Comparison of ENCODE assay signal across 17 cellular contexts in the genomic region with DNA sequence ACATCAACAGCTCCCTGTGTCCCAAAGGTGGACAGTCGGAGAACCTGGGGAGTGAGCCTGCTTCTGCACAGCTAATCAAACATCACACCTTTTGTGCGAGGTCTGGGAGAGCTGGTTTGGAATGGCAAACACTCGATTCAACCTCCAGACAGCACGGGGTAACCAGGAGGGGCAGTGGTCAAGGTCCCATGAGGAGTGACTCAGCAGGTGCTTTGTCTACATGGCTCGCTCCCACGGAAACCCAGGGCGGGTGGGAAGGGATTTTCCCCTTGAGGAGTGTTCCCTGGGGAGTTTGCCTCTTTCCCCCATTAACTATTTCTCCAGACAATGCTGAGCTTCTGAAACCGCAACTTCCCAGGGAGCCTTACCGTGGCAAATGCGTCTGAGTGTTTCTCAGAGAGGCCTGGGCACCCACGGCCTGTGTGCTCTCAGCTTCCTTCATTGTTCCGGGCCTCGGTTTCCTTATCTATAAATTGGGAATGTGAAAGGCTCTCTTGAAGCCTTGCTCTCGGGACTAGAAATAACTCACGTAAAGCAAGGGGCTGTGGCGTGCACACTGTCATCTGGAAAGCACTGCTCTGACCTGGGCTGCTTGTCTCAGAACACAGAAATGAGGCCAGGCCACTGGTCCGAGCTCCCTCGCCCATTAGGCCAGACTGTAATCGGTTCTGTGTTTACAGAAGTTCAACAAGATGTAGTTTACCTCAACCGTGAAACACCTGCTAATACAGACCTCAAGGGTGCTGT. TPM values are rescaled to one million over a fixed set of nuclear protein-coding genes. Genes with fewer than 3 reads are reported as not detected.
A peak's percentile ranks its signal among the peaks of the same experiment; 100 is the strongest.
DNase-seq lines count a peak whose midpoint lies in the region; ATAC-seq, FAIRE-seq and TF ChIP-seq lines count a peak whose summit lies in the region.
"Had no signal": no experiment of that assay in that cellular context is flagged by ENCODE, and none has a peak within 500 bp of the region (broad histone marks: within the 10 kb centered on the region; RNA-seq: fewer than 3 reads in every experiment).

No MANE protein-coding gene starts in this region.

- H3K4me2 ChIP-seq in K562 (ENCODE audit: insufficient read depth, low read length), result no peak overlapping the region
- H3K4me2 ChIP-seq in osteoblast (ENCODE audit: insufficient read depth, low read length), result no peak overlapping the region

- WGBS in K562 (ENCODE audit: insufficient coverage, low coverage, missing lambda C conversion rate), result 32% methylated on average over 18 of the region's 20 CpGs

- in situ Hi-C loops in K562 (cut with MboI), result no loop called here

- POLR2A ChIA-PET in K562 (lab: Yijun Ruan, JAX) (interaction anchor here (1.2 to 1.6 kb wide), 4 partner anchors 10 to 20 kb away, joined by 3 to 4 read pairs (median 3); a partner anchor contains a TSS), HEK293T (lab: Yijun Ruan, JAX) (interaction anchor here (0.6 to 1.7 kb wide), 3 partner anchors 11 to 90 kb away, joined by 3 to 5 read pairs (median 3); a partner anchor contains a TSS)

- no peak for TF ChIP-seq CTCF in K562 (IDR thresholded peaks at IDR 0.05 in 2 of 3, conservative IDR thresholded peaks at IDR 0.05 in 1 of 3; ENCODE audit: insufficient read depth in 2 of 3, low read depth in 1 of 3, low read length in 3 of 3)
- no peak for TF ChIP-seq CTCF in osteoblast (IDR thresholded peaks at IDR 0.05; ENCODE audit: extremely low read depth, low read depth, low read length)

- no peaks in the 10 kb centered on the region; the same call in 1 of the 2 replicates for H4K20me1 ChIP-seq in K562 (replicated peaks; ENCODE audit: control insufficient read depth, insufficient read depth, low read length)
- no peaks in the 10 kb centered on the region for H4K20me1 ChIP-seq in osteoblast (ENCODE audit: insufficient read depth, low read length)

- H3K27me3 ChIP-seq in K562 (ENCODE audit: control insufficient read depth in 2 of 2, insufficient read depth in 2 of 2, low read length in 2 of 2), result peaks cover 18 to 23% of the 10 kb centered on the region in 2 experiments
- H3K27me3 ChIP-seq in osteoblast (ENCODE audit: insufficient read depth, low read length), result no peaks in the 10 kb centered on the region

- H3K36me3 ChIP-seq in K562 (ENCODE audit: control insufficient read depth, insufficient read depth, low read length) (no peaks in the 10 kb centered on the region), osteoblast (ENCODE audit: insufficient read depth, low read length) (no peaks in the 10 kb centered on the region)

- H3K79me2 ChIP-seq in K562 (ENCODE audit: control insufficient read depth, insufficient read depth, low read length) (no peaks in the 10 kb centered on the region), osteoblast (ENCODE audit: insufficient read depth, low read length) (no peaks in the 10 kb centered on the region)

- no peak for TF ChIP-seq EP300 in K562 (IDR thresholded peaks at IDR 0.05; ENCODE audit: low read length)

- DNase-seq in DMS53 (lab: John Stamatoyannopoulos, UW) (peak; percentile 98), K562 (ENCODE audit: extremely low read depth in 1 of 4, low spot score in 3 of 4) (no peak), osteoblast (ENCODE audit: insufficient read length, low spot score, missing footprints) (peak; percentile 46), DMS 273 (lab: John Stamatoyannopoulos, UW; ENCODE audit: unreplicated experiment) (no peak), HEK293T (ENCODE audit: extremely low spot score) (no peak), NCI-H1048 (lab: John Stamatoyannopoulos, UW) (no peak)
- DNase-seq: activated CD8-positive, alpha-beta T cell treated with anti-CD3 and anti-CD28 coated beads, Interleukin-2, amount 10 ng/mL, durations not matched to agents 7 days and 5 days; activated naive CD8-positive, alpha-beta T cell treated with anti-CD3 and anti-CD28 coated beads for 36 hours; dermis blood vessel endothelial cell; left colon; NCI-H1105; stimulated activated naive B cell treated with anti-CD40 and anti-IgM and Interleukin-4, amounts not matched to agents 10 μg/mL and 1 μg/mL and 100 μg/mL, for 72 hours; T-helper 17 cell had no signal

- H3K4me3 ChIP-seq in K562 (no peak overlapping the region), osteoblast (ENCODE audit: insufficient read depth, low read length) (no peak overlapping the region)

- CTCF ChIA-PET in K562 (lab: Yijun Ruan, JAX; ENCODE audit: low intra/inter-chr PET ratio), result no interaction called here
- CTCF ChIA-PET in HEK293T (lab: Yijun Ruan, JAX), result no interaction called here

- intact Hi-C loops in K562 (cut with micrococcal nuclease), result no loop called here

- no TSS peak for BruUV-seq in K562 (replicated peaks; lab: Mats Ljungman, UMichigan)

- no peak for TF ChIP-seq POLR2A in K562 (conservative IDR thresholded peaks at IDR 0.05)

- H3K27ac ChIP-seq in K562 (ENCODE audit: extremely low read depth, low read depth, low read length) (no peak overlapping the region), osteoblast (ENCODE audit: low read depth, low read length) (no peak overlapping the region)

- no peak for TF ChIP-seq RAD21 in K562 (CRISPR knock-in tag; conservative IDR thresholded peaks at IDR 0.05 in 1 of 2, IDR thresholded peaks at IDR 0.05 in 1 of 2)

- H2AFZ ChIP-seq in K562 (ENCODE audit: low read depth, low read length) (peak overlapping the region; percentile 46), osteoblast (ENCODE audit: low read length) (no peak overlapping the region)

- no peak overlapping the region for H3K9ac ChIP-seq in K562 (ENCODE audit: insufficient read depth in 1 of 2, low read depth in 2 of 2, low read length in 2 of 2)

- no peaks in the 10 kb centered on the region for H3K9me1 ChIP-seq in K562 (ENCODE audit: control insufficient read depth, insufficient read depth, low read length)

- peak; percentile 41 for ATAC-seq in HG02798 (IDR thresholded peaks at IDR 0.05; ENCODE audit: poor library complexity, unreplicated experiment)
- peak; percentile 34; the same call in 1 of the 3 replicates for ATAC-seq in K562
- ATAC-seq: activated CD8-positive, alpha-beta T cell treated with anti-CD3 and anti-CD28 coated beads, Interleukin-2, amount 10 ng/mL, durations not matched to agents 7 days and 5 days; left colon; T-helper 17 cell had no signal

- no peak for FAIRE-seq in K562 (lab: Jason Lieb, UNC)
- FAIRE-seq: frontal cortex, GM12891 had no signal

- H3K4me1 ChIP-seq in K562 (replicated peaks in 1 of 2; ENCODE audit: control insufficient read depth in 2 of 2, insufficient read depth in 2 of 2, low read length in 2 of 2), result 0 out of 5 replicates have a peak, but pooled peaks cover 0 to 3% of the 10 kb centered on the region in 2 experiments
- peaks cover 13% of the 10 kb centered on the region for H3K4me1 ChIP-seq in osteoblast (ENCODE audit: insufficient read depth, low read length)

- H3K9me3 ChIP-seq in K562 (replicated peaks; ENCODE audit: control insufficient read depth, insufficient read depth, low read depth, low read length), result peaks cover 11% of the 10 kb centered on the region
- H3K9me3 ChIP-seq in osteoblast (ENCODE audit: low read depth, low read length), result peaks cover 3% of the 10 kb centered on the region

RNA-seq across cellular contexts. Expression of a gene that starts 14.0 kb away (rescaled TPM):
- total RNA-seq in K562 (2011; cell fraction: chromatin; rRNA removed; ENCODE audit: low replicate concordance), result 152 and 161 TPM in 2 replicates
- 89.4 and 92.6 TPM in 2 replicates for total RNA-seq in K562 (2011; cell fraction: nucleolus; rRNA removed)
- 101 and 119 TPM in 2 replicates for total RNA-seq in K562 (2011; cell fraction: nucleoplasm; rRNA removed)
- total RNA-seq in K562 (2014; rRNA removed) (139 and 155 TPM in 2 replicates), K562 (2014; rRNA removed; fragmentation: Illumina TruSeq; extraction: Trizol) (147 and 176 TPM in 2 replicates), K562 (2015; rRNA removed; fragmentation: Illumina TruSeq; extraction: Trizol) (119 and 121 TPM in 2 replicates), K562 (2021) (113 and 128 TPM in 2 replicates), osteoblast (25.0 and 27.1 TPM in 2 replicates)
- polyA plus RNA-seq in K562 (2011; rRNA removed) (63.2 and 79.0 TPM in 2 replicates), K562 (2014; fragmentation: Illumina TruSeq; extraction: Trizol) (102 and 118 TPM in 2 replicates), K562 (2014; fragmentation: Nextera tagmentation; extraction: Ambion mirVana) (100 to 1,000 TPM in 1 of 2 experiments, 10 to 100 TPM in 1; 88.2 to 128 TPM), K562 (2014; rRNA removed) (135 TPM in 2 replicates)
- polyA plus RNA-seq in K562 (2011; cell fraction: cytosol; rRNA removed), result 23.3 and 31.7 TPM in 2 replicates
- polyA plus RNA-seq in K562 (2011; cell fraction: nucleus; rRNA removed), result 66.4 and 72.5 TPM in 2 replicates
- polyA plus RNA-seq in K562 (2012), result 54.3 and 75.5 TPM in 2 replicates
- polyA minus RNA-seq in K562 (2011; rRNA and poly(A)+ RNA removed), result 51.2 and 60.2 TPM in 2 replicates
- polyA minus RNA-seq in K562 (2011; cell fraction: cytosol; rRNA and poly(A)+ RNA removed), result 24.7 and 30.6 TPM in 2 replicates
- 42.3 and 61.3 TPM in 2 replicates for polyA minus RNA-seq in K562 (2011; cell fraction: nucleus; rRNA and poly(A)+ RNA removed)

RNA-seq across cellular contexts. Expression of a gene that starts 42.7 kb away (rescaled TPM):
- 210 and 214 TPM in 2 replicates for total RNA-seq in K562 (2011; cell fraction: chromatin; rRNA removed; ENCODE audit: low replicate concordance)
- 107 and 116 TPM in 2 replicates for total RNA-seq in K562 (2011; cell fraction: nucleolus; rRNA removed)
- total RNA-seq in K562 (2011; cell fraction: nucleoplasm; rRNA removed), result 149 and 184 TPM in 2 replicates
- total RNA-seq in K562 (2014; rRNA removed) (48.4 and 61.7 TPM in 2 replicates), K562 (2014; rRNA removed; fragmentation: Illumina TruSeq; extraction: Trizol) (28.3 and 28.6 TPM in 2 replicates), K562 (2015; rRNA removed; fragmentation: Illumina TruSeq; extraction: Trizol) (37.3 and 39.0 TPM in 2 replicates), K562 (2021) (128 and 130 TPM in 2 replicates), osteoblast (44.5 and 46.0 TPM in 2 replicates)
- polyA plus RNA-seq in K562 (2011; rRNA removed) (63.1 and 64.1 TPM in 2 replicates), K562 (2014; fragmentation: Illumina TruSeq; extraction: Trizol) (38.5 and 44.0 TPM in 2 replicates), K562 (2014; fragmentation: Nextera tagmentation; extraction: Ambion mirVana) (10 to 100 TPM; 11.8 to 21.0 TPM), K562 (2014; rRNA removed) (42.6 and 46.6 TPM in 2 replicates)
- polyA plus RNA-seq in K562 (2011; cell fraction: cytosol; rRNA removed), result 38.4 and 38.9 TPM in 2 replicates
- polyA plus RNA-seq in K562 (2011; cell fraction: nucleus; rRNA removed), result 106 and 107 TPM in 2 replicates
- polyA plus RNA-seq in K562 (2012), result 21.5 and 41.5 TPM in 2 replicates
- polyA minus RNA-seq in K562 (2011; rRNA and poly(A)+ RNA removed), result 95.3 and 108 TPM in 2 replicates
- polyA minus RNA-seq in K562 (2011; cell fraction: cytosol; rRNA and poly(A)+ RNA removed), result 55.8 and 69.2 TPM in 2 replicates
- 70.0 and 104 TPM in 2 replicates for polyA minus RNA-seq in K562 (2011; cell fraction: nucleus; rRNA and poly(A)+ RNA removed)

RNA-seq across cellular contexts. Expression of a gene that starts 51.4 kb away (rescaled TPM):
- not detected in 2 replicates for total RNA-seq in K562 (2011; cell fraction: chromatin; rRNA removed; ENCODE audit: low replicate concordance)
- not detected in 2 replicates for total RNA-seq in K562 (2011; cell fraction: nucleolus; rRNA removed)
- total RNA-seq in K562 (2011; cell fraction: nucleoplasm; rRNA removed), result not detected in 2 replicates
- total RNA-seq in K562 (2014; rRNA removed) (not detected in 2 replicates), K562 (2014; rRNA removed; fragmentation: Illumina TruSeq; extraction: Trizol) (not detected in 2 replicates), K562 (2015; rRNA removed; fragmentation: Illumina TruSeq; extraction: Trizol) (not detected in 2 replicates), K562 (2021) (not detected in 2 replicates), osteoblast (not detected in 2 replicates)
- polyA plus RNA-seq in K562 (2011; rRNA removed) (not detected in 2 replicates), K562 (2014; fragmentation: Illumina TruSeq; extraction: Trizol) (not detected in 2 replicates), K562 (2014; fragmentation: Nextera tagmentation; extraction: Ambion mirVana) (not detected), K562 (2014; rRNA removed) (not detected in 2 replicates)
- polyA plus RNA-seq in K562 (2011; cell fraction: cytosol; rRNA removed), result 0.04 and 0.10 TPM in 2 replicates
- polyA plus RNA-seq in K562 (2011; cell fraction: nucleus; rRNA removed), result not detected in 2 replicates
- not detected in 2 replicates for polyA plus RNA-seq in K562 (2012)
- not detected in 2 replicates for polyA minus RNA-seq in K562 (2011; rRNA and poly(A)+ RNA removed)
- polyA minus RNA-seq in K562 (2011; cell fraction: cytosol; rRNA and poly(A)+ RNA removed), result not detected in 2 replicates
- polyA minus RNA-seq in K562 (2011; cell fraction: nucleus; rRNA and poly(A)+ RNA removed), result not detected in 2 replicates
- total RNA-seq: activated CD8-positive, alpha-beta T cell treated with anti-CD3 and anti-CD28 coated beads, Interleukin-2, amount 10 ng/mL, durations not matched to agents 7 days and 5 days; activated naive CD8-positive, alpha-beta T cell treated with anti-CD3 and anti-CD28 coated beads for 36 hours; dermis blood vessel endothelial cell; frontal cortex; left colon; osteocyte; T-helper 17 cell had no signal

Comparison
In these comparisons a context has a peak if more than half of its experiments do, and no peak if none do; other contexts are left out.
1. DNase-seq: peak in DMS53 (single experiment) and osteoblast (single experiment); none in K562 (0 of 4), DMS 273 (single experiment), HEK293T (single experiment) and NCI-H1048 (single experiment).